27 cellular contexts compared by ENCODE assay signal in genomic region chr2:8171608-8172007, GRCh38.
DNase-seq lines count a peak whose midpoint lies in the region; ATAC-seq and TF ChIP-seq lines count a peak whose summit lies in the region.
"Had no signal": no experiment of that assay in that cellular context is flagged by ENCODE, and none has a peak within 500 bp of the region (broad histone marks: within the 10 kb centered on the region; RNA-seq: fewer than 3 reads in every experiment).

No MANE protein-coding gene starts in this region.

- TF ChIP-seq CTCF in Loucy (conservative IDR thresholded peaks at IDR 0.05; ENCODE audit: low read length) (no peak), chondrocyte (IDR thresholded peaks at IDR 0.05) (no peak)

- no peak overlapping the region for H2AK5ac ChIP-seq in mesendoderm (ENCODE audit: low read length)

- H2BK120ac ChIP-seq in mesendoderm (ENCODE audit: low read depth, low read length): no peak overlapping the region

- in situ Hi-C loops in Caki2 (cut with HindIII; ENCODE audit: low pct_unique_long_range_greater_than_20kb, low sequenced_read_pairs): no loop called here

- H3K9ac ChIP-seq in Loucy (ENCODE audit: low read depth, low read length, poor library complexity, severe bottlenecking): no peak overlapping the region
- no peak overlapping the region for H3K9ac ChIP-seq in mesendoderm (ENCODE audit: low read length)

- no peak overlapping the region for H3K27ac ChIP-seq in mesendoderm (ENCODE audit: low read depth, low read length)
- H3K27ac ChIP-seq: body of pancreas, dorsolateral prefrontal cortex, epithelial cell of prostate, gastrocnemius medialis, skin epidermis, thoracic aorta had no signal

- intact Hi-C loops in head of caudate nucleus (cut with DNase I): no loop called here

- H2BK15ac ChIP-seq in mesendoderm (replicated peaks; ENCODE audit: low read depth): no peak overlapping the region

- H3F3A ChIP-seq in Loucy (ENCODE audit: low read depth): no peaks in the 10 kb centered on the region

- H3K27me3 ChIP-seq in Loucy (ENCODE audit: insufficient read depth, low read length, poor library complexity, severe bottlenecking) (no peaks in the 10 kb centered on the region), mesendoderm (ENCODE audit: insufficient read depth, low read length, poor library complexity) (no peaks in the 10 kb centered on the region)
- H3K27me3 ChIP-seq: body of pancreas, gastrocnemius medialis had no signal

- peaks cover 4% of the 10 kb centered on the region; the same call in 1 of the 2 replicates for H3K9me3 ChIP-seq in Loucy (ENCODE audit: insufficient read depth, low read depth, low read length)
- H3K9me3 ChIP-seq: body of pancreas, gastrocnemius medialis, thoracic aorta had no signal

- no peak overlapping the region for H3K56ac ChIP-seq in mesendoderm (ENCODE audit: low read length)

- WGBS in mesendoderm (ENCODE audit: extremely low coverage, insufficient coverage, low lambda C conversion rate): no CpG with 5 or more reads among the region's 2 CpGs

- DNase-seq in Caki2 (ENCODE audit: low read depth): peak; percentile 33
- DNase-seq in chondrocyte (ENCODE audit: low spot score): no peak
- DNase-seq in mesendoderm: no peak
- no peak for DNase-seq in head of caudate nucleus
- no peak for DNase-seq in cortex of kidney (lab: John Stamatoyannopoulos, UW)
- DNase-seq: activated CD8-positive, alpha-beta memory T cell treated with anti-CD3 and anti-CD28 coated beads for 24 hours; activated naive CD8-positive, alpha-beta T cell treated with anti-CD3 and anti-CD28 coated beads for 36 hours; activated T-cell treated with anti-CD3 and anti-CD28 coated beads, Interleukin-2, amount 50 U/mL, for 72 hours; CD4-positive, alpha-beta memory T cell; dorsolateral prefrontal cortex; gastrocnemius medialis; KG1; left cardiac atrium; NCI-H187 treated with DMSO at 0.1 percent for 48 hours; NCI-H226; posterior cingulate gyrus; stimulated activated CD4-positive, alpha-beta T cell treated with anti-CD3 and anti-CD28 coated beads, Interleukin-2, amount 100 ng/mL, for 24 hours; stimulated activated naive B cell treated with anti-CD40 and anti-IgM and Interleukin-4, amounts not matched to agents 10 μg/mL and 1 μg/mL and 100 μg/mL, for 72 hours; T-helper 9 cell had no signal

- H2AFZ ChIP-seq in Loucy (ENCODE audit: low read length): peak overlapping the region; percentile 42

- no peak overlapping the region for H3K23ac ChIP-seq in mesendoderm (ENCODE audit: low read length)

- H3K4me3 ChIP-seq in Loucy (ENCODE audit: low read length, poor library complexity, severe bottlenecking) (no peak overlapping the region), mesendoderm (ENCODE audit: low read length) (no peak overlapping the region)
- H3K4me3 ChIP-seq: body of pancreas, dorsolateral prefrontal cortex, gastrocnemius medialis, skin epidermis, thoracic aorta had no signal

- H4K5ac ChIP-seq in mesendoderm (ENCODE audit: low read length): no peak overlapping the region

- H3K9me3 Mint-ChIP-seq in chondrocyte (ENCODE audit: low read depth): peaks cover 11% of the 10 kb centered on the region
- H3K9me3 Mint-ChIP-seq: natural killer cell treated with Interleukin-12 subunit alpha and Interleukin-12 subunit beta and Interleukin-15 and Interleukin-18, amount 100 ng/mL, for 72 hours had no signal

- no peak overlapping the region for H3K4ac ChIP-seq in mesendoderm (ENCODE audit: low read depth, low read length)

- H3K27me3 Mint-ChIP-seq in chondrocyte (ENCODE audit: low read depth): no peaks in the 10 kb centered on the region
- H3K27me3 Mint-ChIP-seq: natural killer cell treated with Interleukin-12 subunit alpha and Interleukin-12 subunit beta and Interleukin-15 and Interleukin-18, amount 100 ng/mL, for 72 hours had no signal

- H2BK5ac ChIP-seq in mesendoderm (ENCODE audit: low read length): no peak overlapping the region

- H3K18ac ChIP-seq in mesendoderm (ENCODE audit: low read length): peak overlapping the region; percentile 30

- peaks cover 73% of the 10 kb centered on the region for H3K4me1 Mint-ChIP-seq in chondrocyte (ENCODE audit: low read depth)

- no peaks in the 10 kb centered on the region for H3K36me3 ChIP-seq in Loucy (ENCODE audit: insufficient read depth, low read length)
- H3K36me3 ChIP-seq in mesendoderm (ENCODE audit: control insufficient read depth, insufficient read depth, low read length): no peaks in the 10 kb centered on the region
- H3K36me3 ChIP-seq: gastrocnemius medialis, thoracic aorta had no signal

- no peaks in the 10 kb centered on the region for H4K20me1 ChIP-seq in Loucy (ENCODE audit: insufficient read depth, low read length, poor library complexity, severe bottlenecking)

- no peak for ATAC-seq in GM21526 (IDR thresholded peaks at IDR 0.05; ENCODE audit: low FRiP score, unreplicated experiment)
- ATAC-seq: activated CD4-positive, CD25-positive, alpha-beta regulatory T cell treated with anti-CD3 and anti-CD28 coated beads, Interleukin-2, amount 50 U/mL, for 24 hours; activated T-cell treated with anti-CD3 and anti-CD28 coated beads, Interleukin-2, amount 50 U/mL, for 72 hours; body of pancreas; gastrocnemius medialis; natural killer cell treated with Interleukin-12 subunit alpha and Interleukin-12 subunit beta and Interleukin-15 and Interleukin-18, amount 100 ng/mL, for 72 hours; stimulated activated naive B cell treated with anti-CD40 and anti-IgM and Interleukin-4, amounts not matched to agents 10 μg/mL and 1 μg/mL and 100 μg/mL, for 72 hours had no signal

- H3K36me3 Mint-ChIP-seq in chondrocyte (ENCODE audit: low read depth): no peaks in the 10 kb centered on the region

- peaks cover 15% of the 10 kb centered on the region for H3K4me1 ChIP-seq in Loucy (ENCODE audit: insufficient read depth, low read length, poor library complexity, severe bottlenecking)
- peaks cover 5% of the 10 kb centered on the region for H3K4me1 ChIP-seq in mesendoderm (ENCODE audit: control insufficient read depth, low read depth, low read length)
- H3K4me1 ChIP-seq: gastrocnemius medialis had no signal

- no peaks in the 10 kb centered on the region for H3K79me1 ChIP-seq in mesendoderm (ENCODE audit: low read length)

- no peaks in the 10 kb centered on the region for H3K9me2 ChIP-seq in Loucy (replicated peaks; ENCODE audit: low read depth, low read length)

- no peak overlapping the region for H3K4me2 ChIP-seq in Loucy (ENCODE audit: low read depth, low read length, poor library complexity, severe bottlenecking)
- H3K4me2 ChIP-seq in mesendoderm (ENCODE audit: low read length): no peak overlapping the region

- H3K79me2 ChIP-seq in Loucy (ENCODE audit: insufficient read depth, low read length) (no peaks in the 10 kb centered on the region), mesendoderm (ENCODE audit: control insufficient read depth, insufficient read depth, low read length) (no peaks in the 10 kb centered on the region)

- H3K27ac Mint-ChIP-seq in chondrocyte (ENCODE audit: unreplicated experiment): peak overlapping the region; percentile 42
- H3K27ac Mint-ChIP-seq: activated naive CD8-positive, alpha-beta T cell treated with anti-CD3 and anti-CD28 coated beads for 36 hours; activated T-cell treated with anti-CD3 and anti-CD28 coated beads, Interleukin-2, amount 50 U/mL, for 72 hours; CD4-positive, alpha-beta memory T cell; stimulated activated naive B cell treated with anti-CD40 and anti-IgM and Interleukin-4, amounts not matched to agents 10 μg/mL and 1 μg/mL and 100 μg/mL, for 72 hours had no signal

- H3K4me3 Mint-ChIP-seq in chondrocyte (ENCODE audit: unreplicated experiment): no peak overlapping the region
- H3K4me3 Mint-ChIP-seq: activated naive CD8-positive, alpha-beta T cell treated with anti-CD3 and anti-CD28 coated beads for 36 hours; activated T-cell treated with anti-CD3 and anti-CD28 coated beads, Interleukin-2, amount 50 U/mL, for 72 hours; CD4-positive, alpha-beta memory T cell; natural killer cell treated with Interleukin-12 subunit alpha and Interleukin-12 subunit beta and Interleukin-15 and Interleukin-18, amount 100 ng/mL, for 72 hours; stimulated activated naive B cell treated with anti-CD40 and anti-IgM and Interleukin-4, amounts not matched to agents 10 μg/mL and 1 μg/mL and 100 μg/mL, for 72 hours had no signal

- no peak overlapping the region for H4K8ac ChIP-seq in mesendoderm (ENCODE audit: low read depth, low read length)
